In the genomic region with DNA sequence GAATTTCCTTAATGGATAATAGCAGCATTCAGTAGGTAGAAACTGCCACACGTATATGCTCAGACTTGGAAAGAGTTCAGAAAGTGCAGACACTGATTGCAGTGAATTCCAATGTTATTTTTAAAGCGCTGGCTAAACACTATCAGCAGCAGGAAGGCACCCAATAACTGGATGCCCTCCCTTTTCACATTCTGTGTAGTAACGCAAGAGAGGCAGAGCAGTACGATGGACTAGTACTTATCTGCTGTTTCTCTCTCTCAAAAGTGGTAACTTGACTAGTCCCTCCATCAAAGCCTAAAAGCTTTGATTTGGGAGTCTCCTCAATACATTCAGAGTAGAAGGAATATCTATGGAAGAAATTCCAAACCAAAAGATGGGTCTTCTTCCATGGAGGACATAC, we compare ENCODE assay signal across 1 cellular context.
TF ChIP-seq lines count a peak whose summit lies in the region.

No MANE protein-coding gene starts in this region.

TF ChIP-seq in HepG2, 621 proteins besides CTCF, POLR2A, EP300 and RAD21 (continued from another document):
- TF ChIP-seq, protein P1, sequence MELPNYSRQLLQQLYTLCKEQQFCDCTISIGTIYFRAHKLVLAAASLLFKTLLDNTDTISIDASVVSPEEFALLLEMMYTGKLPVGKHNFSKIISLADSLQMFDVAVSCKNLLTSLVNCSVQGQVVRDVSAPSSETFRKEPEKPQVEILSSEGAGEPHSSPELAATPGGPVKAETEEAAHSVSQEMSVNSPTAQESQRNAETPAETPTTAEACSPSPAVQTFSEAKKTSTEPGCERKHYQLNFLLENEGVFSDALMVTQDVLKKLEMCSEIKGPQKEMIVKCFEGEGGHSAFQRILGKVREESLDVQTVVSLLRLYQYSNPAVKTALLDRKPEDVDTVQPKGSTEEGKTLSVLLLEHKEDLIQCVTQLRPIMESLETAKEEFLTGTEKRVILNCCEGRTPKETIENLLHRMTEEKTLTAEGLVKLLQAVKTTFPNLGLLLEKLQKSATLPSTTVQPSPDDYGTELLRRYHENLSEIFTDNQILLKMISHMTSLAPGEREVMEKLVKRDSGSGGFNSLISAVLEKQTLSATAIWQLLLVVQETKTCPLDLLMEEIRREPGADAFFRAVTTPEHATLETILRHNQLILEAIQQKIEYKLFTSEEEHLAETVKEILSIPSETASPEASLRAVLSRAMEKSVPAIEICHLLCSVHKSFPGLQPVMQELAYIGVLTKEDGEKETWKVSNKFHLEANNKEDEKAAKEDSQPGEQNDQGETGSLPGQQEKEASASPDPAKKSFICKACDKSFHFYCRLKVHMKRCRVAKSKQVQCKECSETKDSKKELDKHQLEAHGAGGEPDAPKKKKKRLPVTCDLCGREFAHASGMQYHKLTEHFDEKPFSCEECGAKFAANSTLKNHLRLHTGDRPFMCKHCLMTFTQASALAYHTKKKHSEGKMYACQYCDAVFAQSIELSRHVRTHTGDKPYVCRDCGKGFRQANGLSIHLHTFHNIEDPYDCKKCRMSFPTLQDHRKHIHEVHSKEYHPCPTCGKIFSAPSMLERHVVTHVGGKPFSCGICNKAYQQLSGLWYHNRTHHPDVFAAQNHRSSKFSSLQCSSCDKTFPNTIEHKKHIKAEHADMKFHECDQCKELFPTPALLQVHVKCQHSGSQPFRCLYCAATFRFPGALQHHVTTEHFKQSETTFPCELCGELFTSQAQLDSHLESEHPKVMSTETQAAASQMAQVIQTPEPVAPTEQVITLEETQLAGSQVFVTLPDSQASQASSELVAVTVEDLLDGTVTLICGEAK (IDR thresholded peaks at IDR 0.05), result no peak
- TF ChIP-seq, protein P1 (CRISPR knock-in tag; IDR thresholded peaks at IDR 0.05), result no peak
- TF ChIP-seq CBX2 (IDR thresholded peaks at IDR 0.05; ENCODE audit: low read depth, low read length) (no peak), CBX2 (CRISPR knock-in tag; IDR thresholded peaks at IDR 0.05; ENCODE audit: low read depth) (no peak)
